In the genomic region with DNA sequence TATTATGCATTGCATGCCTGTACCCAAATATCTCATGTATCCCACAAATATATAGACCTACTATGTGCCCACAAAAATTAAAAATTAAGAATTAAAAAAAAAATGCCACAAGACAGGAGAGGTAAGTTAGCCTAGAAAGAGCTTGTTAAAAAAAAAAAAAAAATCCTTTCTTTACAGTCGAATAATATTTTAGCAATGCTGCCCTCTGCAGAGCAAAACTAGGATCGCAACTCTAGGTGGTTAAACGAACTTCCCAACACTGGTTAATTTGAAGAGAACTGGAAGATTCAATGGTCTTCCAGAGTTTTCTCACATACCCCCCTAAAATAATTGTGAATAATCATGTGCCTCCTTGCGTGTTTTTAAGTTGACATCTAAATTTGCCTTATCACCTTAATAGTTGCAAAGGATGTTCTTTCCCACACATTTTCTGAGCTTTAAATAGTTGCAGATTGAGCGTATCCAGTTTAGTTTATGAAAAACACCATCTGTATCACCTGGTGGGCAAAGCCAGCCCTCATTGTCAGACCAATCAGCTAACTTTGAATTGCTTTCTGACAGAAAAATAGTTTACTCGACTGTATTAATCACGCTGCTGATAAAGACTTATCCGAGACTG, we compare ENCODE assay signal across 8 cellular contexts. TPM values are rescaled to one million over a fixed set of nuclear protein-coding genes. Genes with fewer than 3 reads are reported as not detected.
DNase-seq lines count a peak whose midpoint lies in the region; ATAC-seq, FAIRE-seq and TF ChIP-seq lines count a peak whose summit lies in the region.

No MANE protein-coding gene starts in this region.

- no peaks in the 10 kb centered on the region for H3K36me3 ChIP-seq in BLaER1

- H3K27me3 Mint-ChIP-seq in type B pancreatic cell, result no peaks in the 10 kb centered on the region

- H3K27me3 ChIP-seq in BLaER1, result no peaks in the 10 kb centered on the region

- 0 out of 2 replicates have a peak overlapping the region, but pooled peaks have one; percentile 72 for H3K27ac ChIP-seq in BLaER1

- H3K4me3 ChIP-seq in BLaER1, result no peak overlapping the region
- H3K4me3 ChIP-seq in fibroblast of the aortic adventitia (ENCODE audit: low read depth, low read length), result no peak overlapping the region

- TF ChIP-seq POLR2A in H54 (IDR thresholded peaks at IDR 0.05; ENCODE audit: low read depth, low read length), result no peak

- H3K4me2 ChIP-seq in BLaER1, result peak overlapping the region; percentile 74

- no peak for FAIRE-seq in H54 (lab: Jason Lieb, UNC)

- no peaks in the 10 kb centered on the region for H4K20me1 ChIP-seq in BLaER1

- H3K27ac Mint-ChIP-seq in type B pancreatic cell, result peak overlapping the region; percentile 5

- H3K9me3 Mint-ChIP-seq in type B pancreatic cell, result no peaks in the 10 kb centered on the region

- no peaks in the 10 kb centered on the region for H3K36me3 Mint-ChIP-seq in type B pancreatic cell

- peaks cover 56% of the 10 kb centered on the region for H3K4me1 ChIP-seq in BLaER1

- H3K4me3 Mint-ChIP-seq in type B pancreatic cell, result no peak overlapping the region

- no peak overlapping the region for H3K9ac ChIP-seq in BLaER1

- DNase-seq in OCI-M2 (lab: John Stamatoyannopoulos, UW; ENCODE audit: unreplicated experiment), result peak; percentile 78
- peak; percentile 77 to 79 for DNase-seq in activated T-cell treated with anti-CD3 and anti-CD28 coated beads, Interleukin-2, amount 50 U/mL, for 48 hours
- peak; percentile 80 for DNase-seq in fibroblast of the aortic adventitia (ENCODE audit: low read depth)
- peak; percentile 4 for DNase-seq in occipital lobe (lab: John Stamatoyannopoulos, UW)
- DNase-seq in type B pancreatic cell (ENCODE audit: extremely low spot score, unreplicated experiment), result no peak
- no peak for DNase-seq in H54 (ENCODE audit: insufficient read length, low spot score)

- TF ChIP-seq CTCF in fibroblast of the aortic adventitia (IDR thresholded peaks at IDR 0.05; ENCODE audit: insufficient read depth, low read length) (peak; percentile 68), type B pancreatic cell (conservative IDR thresholded peaks at IDR 0.05) (peak; percentile 89)

- peaks cover 5% of the 10 kb centered on the region for H3K4me1 Mint-ChIP-seq in type B pancreatic cell (ENCODE audit: unreplicated experiment)

- ATAC-seq in HG03439 (IDR thresholded peaks at IDR 0.05; ENCODE audit: unreplicated experiment), result peak; percentile 36

- 0 out of 2 replicates have a peak, but pooled peaks cover 4% of the 10 kb centered on the region for H3K9me3 ChIP-seq in BLaER1

RNA-seq across cellular contexts. Expression of gene RCBTB2, which starts 47.4 kb away (rescaled TPM):
- total RNA-seq in fibroblast of the aortic adventitia (ENCODE audit: low replicate concordance) (6.3 and 7.0 TPM in 2 replicates), occipital lobe (45.2 TPM), type B pancreatic cell (ENCODE audit: low replicate concordance) (2.6 and 21.5 TPM in 2 replicates)

Comparison
In these comparisons a context has a peak if more than half of its experiments do, and no peak if none do; other contexts are left out.
1. DNase-seq: peak in OCI-M2 (single experiment), activated T-cell treated with anti-CD3 and anti-CD28 coated beads, Interleukin-2, amount 50 U/mL, for 48 hours (2 of 2), fibroblast of the aortic adventitia (single experiment) and occipital lobe (single experiment); none in type B pancreatic cell (single experiment) and H54 (single experiment).